ENCODE assay signal across 9 cellular contexts in the genomic region with DNA sequence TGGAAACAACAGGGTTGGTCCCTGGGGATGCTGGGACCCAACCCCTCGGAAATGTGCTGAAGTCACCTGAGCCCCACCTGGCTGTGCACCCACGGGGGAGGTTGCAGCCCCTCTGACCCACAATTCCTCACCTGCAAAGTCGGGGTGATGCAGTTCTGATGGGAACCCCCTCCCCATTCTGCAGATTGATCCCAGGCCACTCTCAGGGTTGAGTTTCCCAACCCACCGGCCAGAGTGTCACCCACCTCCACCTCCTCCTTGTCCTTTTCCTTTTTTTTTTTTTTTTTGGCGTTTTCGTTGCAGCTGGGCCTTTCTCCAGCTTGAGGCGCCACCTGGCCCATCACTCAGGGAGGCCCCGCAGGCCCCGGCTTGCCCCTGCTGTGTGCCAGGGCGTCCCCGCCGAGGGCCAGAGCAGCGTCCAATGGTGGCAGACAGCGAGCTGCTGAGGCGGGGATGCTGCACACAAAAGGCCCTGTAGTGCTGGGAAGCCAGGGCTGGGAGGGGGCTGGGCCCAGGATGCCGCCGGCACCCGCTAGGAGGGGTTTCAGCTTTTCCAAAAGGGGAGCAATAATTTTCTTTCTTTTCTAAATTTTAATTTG.
DNase-seq lines count a peak whose midpoint lies in the region; ATAC-seq and TF ChIP-seq lines count a peak whose summit lies in the region.
"Had no signal": no experiment of that assay in that cellular context is flagged by ENCODE, and none has a peak within 500 bp of the region (broad histone marks: within the 10 kb centered on the region; RNA-seq: fewer than 3 reads in every experiment).

No MANE protein-coding gene starts in this region.

- no peak overlapping the region for H3K27ac Mint-ChIP-seq in stimulated activated naive CD8-positive, alpha-beta T cell treated with anti-CD3 and anti-CD28 coated beads, Interleukin-15, amount 100 ng/mL, for 72 hours

- H3K27me3 Mint-ChIP-seq in stimulated activated naive CD8-positive, alpha-beta T cell treated with anti-CD3 and anti-CD28 coated beads, Interleukin-15, amount 100 ng/mL, for 72 hours, result no peaks in the 10 kb centered on the region

- peaks cover 50% of the 10 kb centered on the region for H3K4me1 Mint-ChIP-seq in stimulated activated naive CD8-positive, alpha-beta T cell treated with anti-CD3 and anti-CD28 coated beads, Interleukin-15, amount 100 ng/mL, for 72 hours

- TF ChIP-seq CTCF in RWPE2 (IDR thresholded peaks at IDR 0.05; ENCODE audit: poor library complexity, severe bottlenecking), result peak; percentile 22

- H3K36me3 ChIP-seq in RWPE2 (ENCODE audit: low read depth) (peaks cover 25% of the 10 kb centered on the region), stomach smooth muscle (ENCODE audit: control insufficient read depth in 2 of 2, insufficient read depth in 2 of 2, low read length in 2 of 2) (peaks cover 3 to 4% of the 10 kb centered on the region in 2 donors)

- no peak overlapping the region for H3K4me3 Mint-ChIP-seq in stimulated activated naive CD8-positive, alpha-beta T cell treated with anti-CD3 and anti-CD28 coated beads, Interleukin-15, amount 100 ng/mL, for 72 hours

- DNase-seq in NCI-H1092 (lab: John Stamatoyannopoulos, UW) (peak; percentile 92), RWPE2 (ENCODE audit: low spot score) (no peak), hypothalamus (lab: John Stamatoyannopoulos, UW) (peak in 46 of 51 donors; percentile 23 to 91 (median 71)), SKM-1 treated with dmso at 0.1 percent for 144 hours (lab: John Stamatoyannopoulos, UW; ENCODE audit: unreplicated experiment) (no peak)
- DNase-seq in stimulated activated CD4-positive, alpha-beta T cell treated with anti-CD3 and anti-CD28 coated beads, Interleukin-4, amount 100 ng/mL, for 4 hours, result no peak
- DNase-seq in stimulated activated naive CD8-positive, alpha-beta T cell treated with anti-CD3 and anti-CD28 coated beads, Interleukin-15, amount 100 ng/mL, for 72 hours, result no peak
- DNase-seq: stimulated activated CD4-positive, alpha-beta T cell treated with anti-CD3 and anti-CD28 coated beads, Interleukin-2, amount 100 ng/mL, for 48 hours had no signal

- H3K9me3 ChIP-seq in RWPE2 (ENCODE audit: severe bottlenecking) (no peaks in the 10 kb centered on the region), stomach smooth muscle (ENCODE audit: control insufficient read depth in 2 of 2, low read length in 2 of 2) (no peaks in the 10 kb centered on the region)

- H3K4me3 ChIP-seq in RWPE2 (ENCODE audit: severe bottlenecking) (no peak overlapping the region), stomach smooth muscle (ENCODE audit: low read length in 2 of 2) (peak overlapping the region; percentile 25 to 29)

- H3K27me3 ChIP-seq in RWPE2 (ENCODE audit: insufficient read depth, poor library complexity, severe bottlenecking), result no peaks in the 10 kb centered on the region
- no peaks in the 10 kb centered on the region for H3K27me3 ChIP-seq in stomach smooth muscle (ENCODE audit: control insufficient read depth in 1 of 2, insufficient read depth in 2 of 2, low read length in 2 of 2)

- peak overlapping the region; percentile 29 to 55 for H3K9ac ChIP-seq in stomach smooth muscle (ENCODE audit: low read length in 2 of 2)

- peak; percentile 20; the same call in 2 of the 3 replicates for ATAC-seq in RWPE2 (ENCODE audit: low read depth)
- no peak for ATAC-seq in HG02938 (IDR thresholded peaks at IDR 0.05; ENCODE audit: unreplicated experiment)
- no peak for ATAC-seq in stimulated activated naive CD8-positive, alpha-beta T cell treated with anti-CD3 and anti-CD28 coated beads, Interleukin-15, amount 100 ng/mL, for 72 hours

- H3K4me1 ChIP-seq in RWPE2 (ENCODE audit: insufficient read depth, poor library complexity, severe bottlenecking) (peaks cover 22% of the 10 kb centered on the region), stomach smooth muscle (ENCODE audit: control insufficient read depth, insufficient read depth, low read length) (peaks cover 57% of the 10 kb centered on the region)

- H3K27ac ChIP-seq in RWPE2 (ENCODE audit: poor library complexity, severe bottlenecking) (peak overlapping the region; percentile 77), stomach smooth muscle (ENCODE audit: low read length) (peak overlapping the region; percentile 87)

- no peaks in the 10 kb centered on the region for H3K9me3 Mint-ChIP-seq in stimulated activated naive CD8-positive, alpha-beta T cell treated with anti-CD3 and anti-CD28 coated beads, Interleukin-15, amount 100 ng/mL, for 72 hours

Comparison
In these comparisons a context has a peak if more than half of its experiments do, and no peak if none do; other contexts are left out.
1. DNase-seq: peak in NCI-H1092 (single experiment) and hypothalamus (46 of 51); none in RWPE2 (single experiment), stimulated activated CD4-positive, alpha-beta T cell treated with anti-CD3 and anti-CD28 coated beads, Interleukin-4, amount 100 ng/mL, for 4 hours (0 of 2), SKM-1 treated with dmso at 0.1 percent for 144 hours (single experiment) and stimulated activated naive CD8-positive, alpha-beta T cell treated with anti-CD3 and anti-CD28 coated beads, Interleukin-15, amount 100 ng/mL, for 72 hours (0 of 2).